ENCODE assay signal across 8 cellular contexts in genomic region chr17:7854851-7855642, GRCh38. TPM values are rescaled to one million over a fixed set of nuclear protein-coding genes. Genes with fewer than 3 reads are reported as not detected.
DNase-seq lines count a peak whose midpoint lies in the region; ATAC-seq and TF ChIP-seq lines count a peak whose summit lies in the region.

TMEM88 (plus strand) TSS chr17:7855066; CDS start chr17:7855075, 9 bp downstream.

- H3K9me2 ChIP-seq in OCI-LY1 (ENCODE audit: low read depth, low read length): no peaks in the 10 kb centered on the region

- H3F3A ChIP-seq in OCI-LY1 (ENCODE audit: insufficient read depth, low read length): peaks cover 5% of the 10 kb centered on the region

- peak within 1 kb of the TSS; percentile 34; the same call in 1 of the 2 replicates for H3K9ac ChIP-seq in OCI-LY1 (ENCODE audit: low read length)

- H2AFZ ChIP-seq in OCI-LY1 (ENCODE audit: low read length): no peak within 1 kb of the TSS

- peak within 1 kb of the TSS; percentile 72 for H3K4me3 Mint-ChIP-seq in endothelial cell (ENCODE audit: unreplicated experiment)
- H3K4me3 Mint-ChIP-seq in naive thymus-derived CD8-positive, alpha-beta T cell: peak within 1 kb of the TSS in 6 of 10 donors; percentile 22 to 84 (median 40)

- H3K4me2 ChIP-seq in OCI-LY1 (ENCODE audit: low read length): peak within 1 kb of the TSS; percentile 80

- H3K27ac Mint-ChIP-seq in endothelial cell (ENCODE audit: unreplicated experiment): peak within 1 kb of the TSS; percentile 78
- peak within 1 kb of the TSS in 5 of 10 donors; percentile 32 to 67 (median 44) for H3K27ac Mint-ChIP-seq in naive thymus-derived CD8-positive, alpha-beta T cell

- POLR2A ChIA-PET in naive thymus-derived CD8-positive, alpha-beta T cell (lab: Charles Lee): interaction anchor here (0.6 to 3.6 kb wide), 10 partner anchors 9 to 338 kb away, joined by 3 to 103 read pairs (median 3); partner anchors contain the start of genes CHD3, HES7 and KDM6B
- POLR2A ChIA-PET in HEK293T (lab: Yijun Ruan, JAX): interaction anchor here (0.6 to 1.2 kb wide), 4 partner anchors 10 to 40 kb away, joined by 3 read pairs; no protein-coding TSS in a partner anchor

- no peaks in the 10 kb centered on the region for H3K79me2 ChIP-seq in OCI-LY1 (ENCODE audit: insufficient read depth, low read length)

- H3K4me1 Mint-ChIP-seq in endothelial cell (ENCODE audit: unreplicated experiment): peaks cover 25% of the 10 kb centered on the region
- peaks cover 17 to 32% (median 23%) of the 10 kb centered on the region in 4 donors for H3K4me1 Mint-ChIP-seq in naive thymus-derived CD8-positive, alpha-beta T cell

- peaks cover 19% of the 10 kb centered on the region for H3K27me3 Mint-ChIP-seq in endothelial cell (ENCODE audit: unreplicated experiment)
- H3K27me3 Mint-ChIP-seq in naive thymus-derived CD8-positive, alpha-beta T cell: no peaks in the 10 kb centered on the region

- peak within 1 kb of the TSS; percentile 91 for H3K4me3 ChIP-seq in AG10803 (ENCODE audit: low read length)
- peak within 1 kb of the TSS; percentile 65 for H3K4me3 ChIP-seq in OCI-LY1 (ENCODE audit: low read depth, low read length, poor library complexity, severe bottlenecking)

- H3K36me3 Mint-ChIP-seq in endothelial cell (ENCODE audit: low read depth, unreplicated experiment): peaks cover 33% of the 10 kb centered on the region
- H3K36me3 Mint-ChIP-seq in naive thymus-derived CD8-positive, alpha-beta T cell: peaks cover 0 to 17% (median 0%) of the 10 kb centered on the region in 3 donors

- CTCF ChIA-PET in HEK293T (lab: Yijun Ruan, JAX): interaction anchor here (0.7 kb wide), 1 partner anchor 32 kb away, joined by 3 read pairs; no protein-coding TSS in a partner anchor

- no peak for ATAC-seq in naive thymus-derived CD8-positive, alpha-beta T cell
- ATAC-seq in GM21717 (IDR thresholded peaks at IDR 0.05; ENCODE audit: unreplicated experiment): no peak

- TF ChIP-seq CTCF in AG10803 (conservative IDR thresholded peaks at IDR 0.05; ENCODE audit: low read length): no peak
- no peak for TF ChIP-seq CTCF in OCI-LY1 (IDR thresholded peaks at IDR 0.05; ENCODE audit: low read length)
- TF ChIP-seq CTCF in endothelial cell (IDR thresholded peaks at IDR 0.05; ENCODE audit: unreplicated experiment): no peak

- H4K20me1 ChIP-seq in OCI-LY1 (ENCODE audit: insufficient read depth, low read length): no peaks in the 10 kb centered on the region

- peak within 1 kb of the TSS; percentile 92 for H3K27ac ChIP-seq in OCI-LY1 (ENCODE audit: low read depth, low read length, poor library complexity, severe bottlenecking)

- peaks cover 50% of the 10 kb centered on the region for H3K4me1 ChIP-seq in OCI-LY1 (ENCODE audit: insufficient read depth, low read length, severe bottlenecking)

- no peak for DNase-seq in AG10803 (ENCODE audit: low read depth)
- peak; percentile 52 for DNase-seq in endothelial cell (ENCODE audit: low spot score)
- peak in 3 of 10 donors; percentile 12 to 65 (median 20) for DNase-seq in naive thymus-derived CD8-positive, alpha-beta T cell
- DNase-seq in epidermal melanocyte (ENCODE audit: insufficient read length, low spot score): no peak
- no peak for DNase-seq in NCI-H146 treated with DMSO at 0.1 percent for 48 hours (lab: John Stamatoyannopoulos, UW; ENCODE audit: unreplicated experiment)
- no peak for DNase-seq in HEK293T (ENCODE audit: extremely low spot score)

- no peaks in the 10 kb centered on the region for H3K9me3 ChIP-seq in OCI-LY1 (ENCODE audit: low read length)

- peaks cover 37% of the 10 kb centered on the region for H3K36me3 ChIP-seq in OCI-LY1 (ENCODE audit: insufficient read depth, low read length)

- H3K27me3 ChIP-seq in OCI-LY1 (ENCODE audit: insufficient read depth, low read length): no peaks in the 10 kb centered on the region

- H3K9me3 Mint-ChIP-seq in endothelial cell (ENCODE audit: unreplicated experiment): no peaks in the 10 kb centered on the region
- H3K9me3 Mint-ChIP-seq in naive thymus-derived CD8-positive, alpha-beta T cell: no peaks in the 10 kb centered on the region

TF ChIP-seq in HEK293T, 16 proteins besides CTCF, POLR2A, EP300 and RAD21:
- TF ChIP-seq SUZ12 (IDR thresholded peaks at IDR 0.05): no peak
- no peak for TF ChIP-seq L3MBTL2 (conservative IDR thresholded peaks at IDR 0.05)
- TF ChIP-seq BHLHE40 (IDR thresholded peaks at IDR 0.05; ENCODE audit: borderline replicate concordance): no peak
- TF ChIP-seq FOXA1 (IDR thresholded peaks at IDR 0.05): no peak
- no peak for TF ChIP-seq FOXM1 (IDR thresholded peaks at IDR 0.05; ENCODE audit: borderline replicate concordance)
- no peak for TF ChIP-seq LEF1 (IDR thresholded peaks at IDR 0.05; ENCODE audit: borderline replicate concordance)
- TF ChIP-seq ARNT (IDR thresholded peaks at IDR 0.05): no peak
- TF ChIP-seq SP1 (IDR thresholded peaks at IDR 0.05): no peak
- TF ChIP-seq, protein P1, sequence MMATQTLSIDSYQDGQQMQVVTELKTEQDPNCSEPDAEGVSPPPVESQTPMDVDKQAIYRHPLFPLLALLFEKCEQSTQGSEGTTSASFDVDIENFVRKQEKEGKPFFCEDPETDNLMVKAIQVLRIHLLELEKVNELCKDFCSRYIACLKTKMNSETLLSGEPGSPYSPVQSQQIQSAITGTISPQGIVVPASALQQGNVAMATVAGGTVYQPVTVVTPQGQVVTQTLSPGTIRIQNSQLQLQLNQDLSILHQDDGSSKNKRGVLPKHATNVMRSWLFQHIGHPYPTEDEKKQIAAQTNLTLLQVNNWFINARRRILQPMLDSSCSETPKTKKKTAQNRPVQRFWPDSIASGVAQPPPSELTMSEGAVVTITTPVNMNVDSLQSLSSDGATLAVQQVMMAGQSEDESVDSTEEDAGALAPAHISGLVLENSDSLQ (IDR thresholded peaks at IDR 0.05): no peak
- no peak for TF ChIP-seq FOXK2 (IDR thresholded peaks at IDR 0.05)
- TF ChIP-seq ZNF384 (IDR thresholded peaks at IDR 0.05): no peak
- no peak for TF ChIP-seq TARDBP (IDR thresholded peaks at IDR 0.05)
- no peak for TF ChIP-seq HDGF (IDR thresholded peaks at IDR 0.05; ENCODE audit: borderline replicate concordance)
- TF ChIP-seq NFRKB (IDR thresholded peaks at IDR 0.05): no peak
- TF ChIP-seq CTBP1 (IDR thresholded peaks at IDR 0.05; ENCODE audit: borderline replicate concordance): no peak
- TF ChIP-seq ELF4 (IDR thresholded peaks at IDR 0.05): no peak

RNA-seq across cellular contexts. Expression of gene TMEM88, which starts in this region (rescaled TPM):
- 13.6 TPM for total RNA-seq in endothelial cell (ENCODE audit: unreplicated experiment)
- 1 to 10 TPM; 6.9 to 7.2 TPM for total RNA-seq in naive thymus-derived CD8-positive, alpha-beta T cell
- not detected for polyA plus RNA-seq in naive thymus-derived CD8-positive, alpha-beta T cell
